32 cellular contexts compared by ENCODE assay signal in genomic region chr10:33106767-33107166, GRCh38.
DNase-seq lines count a peak whose midpoint lies in the region; ATAC-seq and TF ChIP-seq lines count a peak whose summit lies in the region.
"Had no signal": no experiment of that assay in that cellular context is flagged by ENCODE, and none has a peak within 500 bp of the region (broad histone marks: within the 10 kb centered on the region; RNA-seq: fewer than 3 reads in every experiment).

No MANE protein-coding gene starts in this region.

- WGBS in mammary epithelial cell (ENCODE audit: low coverage, missing lambda C conversion rate): 87% methylated on average over 10 of the region's 10 CpGs

- H3K27me3 ChIP-seq in CD8-positive, alpha-beta memory T cell (ENCODE audit: insufficient read depth, low read length, poor library complexity, severe bottlenecking): no peaks in the 10 kb centered on the region
- no peaks in the 10 kb centered on the region for H3K27me3 ChIP-seq in mammary epithelial cell (ENCODE audit: insufficient read depth, low read length)
- H3K27me3 ChIP-seq: BLaER1, brain microvascular endothelial cell, gastroesophageal sphincter had no signal

- dilution Hi-C loops in mammary epithelial cell (cut with HindIII; ENCODE audit: low sequenced_read_pairs): loop anchor here (25.0 kb wide), 1 partner anchor 94 kb away; no protein-coding TSS in a partner anchor

- no TSS peak for BruUV-seq in mammary epithelial cell (replicated peaks; lab: Mats Ljungman, UMichigan)

- H3K36me3 Mint-ChIP-seq in CD8-positive, alpha-beta memory T cell: peaks cover 1 to 20% (median 2%) of the 10 kb centered on the region in 3 donors
- peaks cover 5% of the 10 kb centered on the region for H3K36me3 Mint-ChIP-seq in T-helper 17 cell (ENCODE audit: low read depth)
- no peaks in the 10 kb centered on the region for H3K36me3 Mint-ChIP-seq in immature natural killer cell
- H3K36me3 Mint-ChIP-seq: stimulated activated effector memory CD8-positive, alpha-beta T cell treated with anti-CD3 and anti-CD28 coated beads, Interleukin-12 subunit alpha, Interleukin-12 subunit beta, amount 100 ng/mL, for 72 hours had no signal

- no peaks in the 10 kb centered on the region for H3K36me3 ChIP-seq in CD8-positive, alpha-beta memory T cell (ENCODE audit: insufficient read depth, low read length)
- no peaks in the 10 kb centered on the region for H3K36me3 ChIP-seq in mammary epithelial cell (ENCODE audit: insufficient read depth, low read length)
- H3K36me3 ChIP-seq: BLaER1, brain microvascular endothelial cell, gastroesophageal sphincter, suprapubic skin had no signal

- H3K27ac ChIP-seq in CD8-positive, alpha-beta memory T cell (ENCODE audit: low read depth, low read length): no peak overlapping the region
- no peak overlapping the region for H3K27ac ChIP-seq in mammary epithelial cell (ENCODE audit: insufficient read depth, low read depth, low read length)
- H3K27ac ChIP-seq: BLaER1, brain microvascular endothelial cell, gastroesophageal sphincter, parathyroid adenoma, suprapubic skin had no signal

- H3K4me1 Mint-ChIP-seq in CD8-positive, alpha-beta memory T cell: peaks cover 64 to 82% (median 73%) of the 10 kb centered on the region in 3 donors
- H3K4me1 Mint-ChIP-seq in T-helper 17 cell: peaks cover 30% of the 10 kb centered on the region
- H3K4me1 Mint-ChIP-seq in immature natural killer cell: peaks cover 43 to 46% of the 10 kb centered on the region in 2 donors

- peak; percentile 2; the same call in 1 of the 2 replicates for TF ChIP-seq CTCF in GM12874 (IDR thresholded peaks at IDR 0.05; ENCODE audit: insufficient read depth, low read depth, low read length)
- TF ChIP-seq CTCF in mammary epithelial cell (conservative IDR thresholded peaks at IDR 0.05 in 1 of 2, IDR thresholded peaks at IDR 0.05 in 1 of 2; ENCODE audit: extremely low read depth in 1 of 2, insufficient read depth in 1 of 2, low read depth in 1 of 2, low read length in 2 of 2): no peak

- H3K4me3 Mint-ChIP-seq in CD8-positive, alpha-beta memory T cell: peak overlapping the region in 1 of 7 donors; percentile 65
- H3K4me3 Mint-ChIP-seq in T-helper 17 cell (no peak overlapping the region), immature natural killer cell (no peak overlapping the region)
- H3K4me3 Mint-ChIP-seq: nephron; stimulated activated effector memory CD8-positive, alpha-beta T cell treated with anti-CD3 and anti-CD28 coated beads, Interleukin-12 subunit alpha, Interleukin-12 subunit beta, amount 100 ng/mL, for 72 hours; T-helper 2 cell treated with Interferon-gamma antibody and Interleukin-4, amounts not matched to agents 5 μg/mL and 100 μg/mL, for 36 hours had no signal

- peaks cover 0 to 3% of the 10 kb centered on the region in 2 donors for H3K27me3 Mint-ChIP-seq in CD8-positive, alpha-beta memory T cell
- H3K27me3 Mint-ChIP-seq in T-helper 17 cell (no peaks in the 10 kb centered on the region), immature natural killer cell (ENCODE audit: low read depth in 3 of 3) (peaks cover 0 to 6% (median 5%) of the 10 kb centered on the region in 3 donors)

- in situ Hi-C loops in mammary epithelial cell (cut with MboI; ENCODE audit: low sequenced_read_pairs in 2 of 2): no loop called here

- POLR2A ChIA-PET in CD8-positive, alpha-beta memory T cell (lab: Charles Lee): interaction anchor here (0.8 kb wide), 1 partner anchor 14 kb away, joined by 4 read pairs; no protein-coding TSS in a partner anchor

- no peak overlapping the region for H2AFZ ChIP-seq in mammary epithelial cell (ENCODE audit: low read depth, low read length)
- H2AFZ ChIP-seq: parathyroid adenoma had no signal

- no peaks in the 10 kb centered on the region for H3K79me2 ChIP-seq in mammary epithelial cell (ENCODE audit: insufficient read depth, low read length)
- H3K79me2 ChIP-seq: parathyroid adenoma had no signal

- no peak for DNase-seq in CD8-positive, alpha-beta memory T cell
- DNase-seq in T-helper 17 cell (no peak), immature natural killer cell (no peak), NCI-H510A (lab: John Stamatoyannopoulos, UW) (no peak), NCI-H2107 (lab: John Stamatoyannopoulos, UW) (no peak), HCEC 1CT (no peak), mammary epithelial cell (no peak)
- DNase-seq: activated CD4-positive, alpha-beta T cell treated with anti-CD3 and anti-CD28 coated beads for 48 hours; activated naive CD4-positive, alpha-beta T cell; activated T-cell treated with anti-CD3 and anti-CD28 coated beads, Interleukin-2, amount 50 U/mL, for 48 hours; brain microvascular endothelial cell; Caco-2; DMS79; IMR-90; islet precursor cell; MM.1S; mucosa of descending colon; NCI-H1436; NCI-H446; OCI-M1; stimulated activated CD4-positive, alpha-beta T cell treated with anti-CD3 and anti-CD28 coated beads, Interleukin-12 subunit alpha, Interleukin-12 subunit beta, amount 100 ng/mL, for 4 hours; stimulated activated CD4-positive, alpha-beta T cell treated with anti-CD3 and anti-CD28 coated beads, Interleukin-4, amount 100 ng/mL, for 1 hour had no signal

- no peak overlapping the region for H3K9ac ChIP-seq in mammary epithelial cell (ENCODE audit: insufficient read depth, low read length)
- H3K9ac ChIP-seq: BLaER1, parathyroid adenoma had no signal

- CTCF ChIA-PET in CD8-positive, alpha-beta memory T cell (lab: Charles Lee): interaction anchor here (0.9 to 1.1 kb wide), 2 partner anchors 18 to 19 kb away, joined by 3 read pairs; no protein-coding TSS in a partner anchor
- CTCF ChIA-PET in mammary epithelial cell (lab: Charles Lee; ENCODE audit: low non-redundant PET): no interaction called here

- H3K4me2 ChIP-seq in mammary epithelial cell (ENCODE audit: insufficient read depth, low read depth, low read length): no peak overlapping the region
- H3K4me2 ChIP-seq: BLaER1 had no signal

- no peaks in the 10 kb centered on the region for H3K9me3 ChIP-seq in CD8-positive, alpha-beta memory T cell (ENCODE audit: low read length)
- H3K9me3 ChIP-seq in T-helper 17 cell (ENCODE audit: control insufficient read depth, low read length, poor library complexity, severe bottlenecking): peaks cover 9% of the 10 kb centered on the region
- no peaks in the 10 kb centered on the region for H3K9me3 ChIP-seq in mammary epithelial cell (replicated peaks; ENCODE audit: insufficient read depth, low read length)
- H3K9me3 ChIP-seq: gastroesophageal sphincter, mucosa of descending colon, suprapubic skin had no signal

- H3K9me3 Mint-ChIP-seq in CD8-positive, alpha-beta memory T cell: peaks cover 0 to 6% (median 6%) of the 10 kb centered on the region in 5 donors
- peaks cover 0 to 1% (median 0%) of the 10 kb centered on the region in 6 donors for H3K9me3 Mint-ChIP-seq in immature natural killer cell

- intact Hi-C loops in mammary epithelial cell (cut with micrococcal nuclease): no loop called here

- no peak overlapping the region for H3K4me3 ChIP-seq in CD8-positive, alpha-beta memory T cell (ENCODE audit: low read length)
- no peak overlapping the region for H3K4me3 ChIP-seq in mammary epithelial cell (replicated peaks in 1 of 3; ENCODE audit: insufficient read depth in 1 of 3, low read depth in 2 of 3, low read length in 3 of 3)
- H3K4me3 ChIP-seq: BLaER1, gastroesophageal sphincter, mucosa of descending colon, suprapubic skin had no signal

- ATAC-seq in T-helper 17 cell: no peak
- ATAC-seq: gastroesophageal sphincter; mucosa of descending colon; Right ventricle myocardium inferior; sciatic nerve; stimulated activated effector memory CD8-positive, alpha-beta T cell treated with anti-CD3 and anti-CD28 coated beads, Interleukin-12 subunit alpha, Interleukin-12 subunit beta, amount 100 ng/mL, for 72 hours had no signal

- H4K20me1 ChIP-seq in mammary epithelial cell (ENCODE audit: insufficient read depth, low read length): no peaks in the 10 kb centered on the region
- H4K20me1 ChIP-seq: BLaER1 had no signal

- peak overlapping the region in 6 of 8 donors; percentile 32 to 98 (median 51) for H3K27ac Mint-ChIP-seq in CD8-positive, alpha-beta memory T cell
- peak overlapping the region; percentile 100 for H3K27ac Mint-ChIP-seq in T-helper 17 cell
- peak overlapping the region in 5 of 6 donors; percentile 1 to 77 (median 12) for H3K27ac Mint-ChIP-seq in immature natural killer cell
- H3K27ac Mint-ChIP-seq: nephron; stimulated activated effector memory CD8-positive, alpha-beta T cell treated with anti-CD3 and anti-CD28 coated beads, Interleukin-12 subunit alpha, Interleukin-12 subunit beta, amount 100 ng/mL, for 72 hours; T-helper 2 cell treated with Interferon-gamma antibody and Interleukin-4, amounts not matched to agents 5 μg/mL and 100 μg/mL, for 36 hours had no signal

- peaks cover 39% of the 10 kb centered on the region for H3K4me1 ChIP-seq in CD8-positive, alpha-beta memory T cell (ENCODE audit: insufficient read depth, low read length)
- H3K4me1 ChIP-seq in mammary epithelial cell (ENCODE audit: insufficient read depth, low read length): peaks cover 11% of the 10 kb centered on the region
- H3K4me1 ChIP-seq: Caco-2, gastroesophageal sphincter, parathyroid adenoma, suprapubic skin had no signal

Comparison
In these comparisons a context has a peak if more than half of its experiments do, and no peak if none do; other contexts are left out.
1. H3K27ac Mint-ChIP-seq: peak in every context shown above with its lines; median percentile 100 in T-helper 17 cell; 51 in CD8-positive, alpha-beta memory T cell; 12 in immature natural killer cell.